Comparison of ENCODE assay signal across 21 cellular contexts in the genomic region with DNA sequence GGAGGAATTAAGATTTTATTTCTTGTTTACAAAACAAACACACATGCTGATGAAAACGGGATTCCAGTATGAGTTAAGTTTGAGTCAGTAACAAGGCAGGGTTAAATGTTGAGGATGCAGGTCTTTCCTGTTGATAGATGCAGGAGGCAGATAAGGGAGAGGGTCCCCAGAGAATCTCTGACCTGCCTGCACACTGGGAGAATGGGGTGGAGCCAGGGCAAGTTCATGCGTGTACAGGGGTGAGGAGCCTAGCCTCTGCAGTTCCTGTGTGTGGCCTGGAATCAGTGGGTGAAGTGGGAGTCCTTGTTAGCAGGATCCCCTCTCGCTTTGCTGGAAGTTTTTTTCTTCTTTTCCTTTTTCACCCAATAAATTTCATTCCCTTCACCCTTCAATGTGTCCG.
A peak's percentile ranks its signal among the peaks of the same experiment; 100 is the strongest.
DNase-seq lines count a peak whose midpoint lies in the region; ATAC-seq and TF ChIP-seq lines count a peak whose summit lies in the region.
"Had no signal": no experiment of that assay in that cellular context is flagged by ENCODE, and none has a peak within 500 bp of the region (broad histone marks: within the 10 kb centered on the region; RNA-seq: fewer than 3 reads in every experiment).

No MANE protein-coding gene starts in this region.

- H3K4me3 ChIP-seq in epithelial cell of esophagus (ENCODE audit: low read length) (no peak overlapping the region), aorta (ENCODE audit: low read length in 2 of 2) (no peak overlapping the region), Caco-2 (ENCODE audit: low read depth, low read length) (no peak overlapping the region)
- H3K4me3 ChIP-seq: BLaER1 treated with 17β-estradiol and CSF1 and Interleukin-3, amounts not matched to agents 10 nM and 100 nM had no signal

- peaks cover 10% of the 10 kb centered on the region for H3K4me1 Mint-ChIP-seq in Caco-2 (ENCODE audit: low read depth, unreplicated experiment)
- H3K4me1 Mint-ChIP-seq: CD4-positive, alpha-beta memory T cell had no signal

- WGBS in aorta, 2 donors: 65 to 71% methylated on average over 4 of the region's 4 CpGs

- no peak overlapping the region for H3K27ac Mint-ChIP-seq in Caco-2 (ENCODE audit: unreplicated experiment)
- H3K27ac Mint-ChIP-seq: CD4-positive, alpha-beta memory T cell had no signal

- POLR2A ChIA-PET in Caco-2 (lab: Charles Lee): no interaction called here

- intact Hi-C loops in aorta (cut with DNase I): no loop called here
- intact Hi-C loops in Caco-2 (cut with micrococcal nuclease; ENCODE audit: unreplicated experiment): no loop called here

- TF ChIP-seq CTCF in epithelial cell of esophagus (IDR thresholded peaks at IDR 0.05; ENCODE audit: insufficient read depth, low read depth, low read length, missing control alignments) (no peak), Caco-2 (IDR thresholded peaks at IDR 0.05; ENCODE audit: insufficient read depth in 1 of 2, low read depth in 1 of 2, low read length in 1 of 2, severe bottlenecking in 1 of 2, unreplicated experiment in 1 of 2) (no peak)

- CTCF ChIA-PET in Caco-2 (lab: Charles Lee): no interaction called here

- H3K36me3 ChIP-seq in aorta (ENCODE audit: control insufficient read depth in 1 of 2, insufficient read depth in 2 of 2, low read length in 1 of 2): no peaks in the 10 kb centered on the region
- no peaks in the 10 kb centered on the region for H3K36me3 ChIP-seq in Caco-2 (ENCODE audit: control insufficient read depth, insufficient read depth, low read length)
- H3K36me3 ChIP-seq: BLaER1 treated with 17β-estradiol and CSF1 and Interleukin-3, amounts not matched to agents 10 nM and 100 nM had no signal

- H3K4me1 ChIP-seq in aorta (ENCODE audit: control insufficient read depth in 1 of 2, insufficient read depth in 2 of 2, low read length in 2 of 2) (peaks cover 0 to 3% of the 10 kb centered on the region in 2 donors), Caco-2 (peaks cover 4% of the 10 kb centered on the region; the same call in 1 of the 2 replicates)

- ATAC-seq in HG02623 (IDR thresholded peaks at IDR 0.05; ENCODE audit: unreplicated experiment) (no peak), aorta (ENCODE audit: low FRiP score) (no peak)

- no TSS peak for BruUV-seq in Caco-2 (replicated peaks; lab: Mats Ljungman, UMichigan)

- no peaks in the 10 kb centered on the region for H3K36me3 Mint-ChIP-seq in Caco-2 (ENCODE audit: insufficient read depth, unreplicated experiment)
- H3K36me3 Mint-ChIP-seq: CD4-positive, alpha-beta memory T cell had no signal

- H3K27ac ChIP-seq in aorta (ENCODE audit: low read depth in 1 of 2, low read length in 2 of 2): no peak overlapping the region
- H3K27ac ChIP-seq: 22Rv1; BLaER1 treated with 17β-estradiol and CSF1 and Interleukin-3, amounts not matched to agents 10 nM and 100 nM; RWPE1 had no signal

- H3K27me3 ChIP-seq in aorta (ENCODE audit: control insufficient read depth in 1 of 2, insufficient read depth in 2 of 2, low read length in 1 of 2) (no peaks in the 10 kb centered on the region), Caco-2 (replicated peaks; ENCODE audit: control insufficient read depth, insufficient read depth, low read length) (no peaks in the 10 kb centered on the region)
- H3K27me3 ChIP-seq: BLaER1 treated with 17β-estradiol and CSF1 and Interleukin-3, amounts not matched to agents 10 nM and 100 nM had no signal

- H3K9me3 ChIP-seq in aorta (ENCODE audit: control insufficient read depth, low read length): no peaks in the 10 kb centered on the region
- 0 out of 2 replicates have a peak, but pooled peaks cover 2% of the 10 kb centered on the region for H3K9me3 ChIP-seq in Caco-2
- H3K9me3 ChIP-seq: SK-N-SH had no signal

- H3K9me3 Mint-ChIP-seq in Caco-2 (ENCODE audit: unreplicated experiment): no peaks in the 10 kb centered on the region

- no peak overlapping the region for H3K4me3 Mint-ChIP-seq in Caco-2 (ENCODE audit: unreplicated experiment)
- H3K4me3 Mint-ChIP-seq: CD4-positive, alpha-beta memory T cell had no signal

- no peaks in the 10 kb centered on the region for H3K27me3 Mint-ChIP-seq in Caco-2 (ENCODE audit: insufficient read depth, unreplicated experiment)

- DNase-seq in DMS 273 (lab: John Stamatoyannopoulos, UW; ENCODE audit: unreplicated experiment) (peak; percentile 8), DMS 273 treated with DMSO at 0.1 percent for 48 hours (lab: John Stamatoyannopoulos, UW) (no peak), SK-N-DZ (ENCODE audit: low spot score) (peak; percentile 4), epithelial cell of esophagus (ENCODE audit: low read depth) (peak; percentile 18), NCI-H82 (lab: John Stamatoyannopoulos, UW) (no peak), aorta (no peak), Caco-2 (no peak)
- DNase-seq: ACHN; CD4-positive, alpha-beta memory T cell; GDM1; Karpas-422; MV-4-11; NCI-H2029; NCI-H748 treated with DMSO at 0.1 percent for 48 hours; NK-92 treated with Interleukin-12 subunit alpha and Interleukin-12 subunit beta, amount 100 ng/mL, for 24 hours; SHP77 treated with DMSO at 0.1 percent for 48 hours; SK-N-SH had no signal

Comparison
In these comparisons a context has a peak if more than half of its experiments do, and no peak if none do; other contexts are left out.
1. DNase-seq: peak in DMS 273 (single experiment), SK-N-DZ (single experiment) and epithelial cell of esophagus (single experiment); none in DMS 273 treated with DMSO at 0.1 percent for 48 hours (single experiment), NCI-H82 (single experiment), aorta (0 of 2) and Caco-2 (0 of 2).